ENCODE assay signal across 13 cellular contexts in genomic region chr11:77074626-77075221, GRCh38. TPM values are rescaled to one million over a fixed set of nuclear protein-coding genes. Genes with fewer than 3 reads are reported as not detected.
DNase-seq lines count a peak whose midpoint lies in the region; ATAC-seq, FAIRE-seq and TF ChIP-seq lines count a peak whose summit lies in the region.
"Had no signal": no experiment of that assay in that cellular context is flagged by ENCODE, and none has a peak within 500 bp of the region (broad histone marks: within the 10 kb centered on the region; RNA-seq: fewer than 3 reads in every experiment).

No MANE protein-coding gene starts in this region.

- POLR2A ChIA-PET in activated CD4-positive, alpha-beta memory T cell treated with anti-CD3 and anti-CD28 coated beads, Interleukin-2, amount 10 ng/mL, durations not matched to agents 7 days and 5 days (lab: Charles Lee): no interaction called here

- H3K9me3 Mint-ChIP-seq in HFFc6: no peaks in the 10 kb centered on the region
- H3K9me3 Mint-ChIP-seq in activated T-helper 1 cell treated with anti-CD3 and anti-CD28 coated beads, Interleukin-12 subunit alpha, Interleukin-12 subunit beta, Interleukin-2, Interleukin-4 antibody, amounts not matched to agents 30 ng/mL and 10 ng/mL and 1 ng/mL, durations not matched to agents 14 hours and 24 hours and 36 hours: no peaks in the 10 kb centered on the region
- H3K9me3 Mint-ChIP-seq in activated CD4-positive, alpha-beta memory T cell treated with anti-CD3 and anti-CD28 coated beads, Interleukin-2, amount 10 ng/mL, durations not matched to agents 7 days and 5 days: no peaks in the 10 kb centered on the region
- H3K9me3 Mint-ChIP-seq: activated naive CD4-positive, alpha-beta T cell treated with anti-CD3 and anti-CD28 coated beads, Interleukin-2, amount 10 ng/mL, durations not matched to agents 7 days and 5 days had no signal

- DNase-seq in HFFc6 (no peak), colonic mucosa (peak; percentile 46), substantia nigra (lab: John Stamatoyannopoulos, UW) (no peak), D721Med (ENCODE audit: insufficient read length, low spot score) (no peak), left lobe of liver (ENCODE audit: low spot score) (no peak)
- no peak for DNase-seq in activated T-helper 1 cell treated with anti-CD3 and anti-CD28 coated beads, Interleukin-12 subunit alpha, Interleukin-12 subunit beta, Interleukin-2, Interleukin-4 antibody, amounts not matched to agents 30 ng/mL and 10 ng/mL and 1 ng/mL, durations not matched to agents 14 hours and 24 hours and 36 hours (ENCODE audit: low spot score)
- no peak for DNase-seq in activated CD4-positive, alpha-beta memory T cell treated with anti-CD3 and anti-CD28 coated beads, Interleukin-2, amount 10 ng/mL, durations not matched to agents 7 days and 5 days
- DNase-seq: activated CD8-positive, alpha-beta memory T cell treated with anti-CD3 and anti-CD28 coated beads, Interleukin-2, amount 10 ng/mL, durations not matched to agents 7 days and 5 days; activated naive CD4-positive, alpha-beta T cell treated with anti-CD3 and anti-CD28 coated beads, Interleukin-2, amount 10 ng/mL, durations not matched to agents 7 days and 5 days; naive thymus-derived CD8-positive, alpha-beta T cell; SJCRH30 had no signal

- peak overlapping the region; percentile 100 for H3K27ac Mint-ChIP-seq in HFFc6
- no peak overlapping the region for H3K27ac Mint-ChIP-seq in activated T-helper 1 cell treated with anti-CD3 and anti-CD28 coated beads, Interleukin-12 subunit alpha, Interleukin-12 subunit beta, Interleukin-2, Interleukin-4 antibody, amounts not matched to agents 30 ng/mL and 10 ng/mL and 1 ng/mL, durations not matched to agents 14 hours and 24 hours and 36 hours
- no peak overlapping the region for H3K27ac Mint-ChIP-seq in activated CD4-positive, alpha-beta memory T cell treated with anti-CD3 and anti-CD28 coated beads, Interleukin-2, amount 10 ng/mL, durations not matched to agents 7 days and 5 days
- H3K27ac Mint-ChIP-seq: activated CD8-positive, alpha-beta memory T cell treated with anti-CD3 and anti-CD28 coated beads, Interleukin-2, amount 10 ng/mL, durations not matched to agents 7 days and 5 days; activated naive CD4-positive, alpha-beta T cell treated with anti-CD3 and anti-CD28 coated beads, Interleukin-2, amount 10 ng/mL, durations not matched to agents 7 days and 5 days had no signal

- peaks cover 13% of the 10 kb centered on the region for H3K36me3 Mint-ChIP-seq in HFFc6 (ENCODE audit: low read depth)
- H3K36me3 Mint-ChIP-seq in activated T-helper 1 cell treated with anti-CD3 and anti-CD28 coated beads, Interleukin-12 subunit alpha, Interleukin-12 subunit beta, Interleukin-2, Interleukin-4 antibody, amounts not matched to agents 30 ng/mL and 10 ng/mL and 1 ng/mL, durations not matched to agents 14 hours and 24 hours and 36 hours (ENCODE audit: low read depth): no peaks in the 10 kb centered on the region
- no peaks in the 10 kb centered on the region for H3K36me3 Mint-ChIP-seq in activated CD4-positive, alpha-beta memory T cell treated with anti-CD3 and anti-CD28 coated beads, Interleukin-2, amount 10 ng/mL, durations not matched to agents 7 days and 5 days (ENCODE audit: low read depth)
- H3K36me3 Mint-ChIP-seq: activated CD8-positive, alpha-beta memory T cell treated with anti-CD3 and anti-CD28 coated beads, Interleukin-2, amount 10 ng/mL, durations not matched to agents 7 days and 5 days; activated naive CD4-positive, alpha-beta T cell treated with anti-CD3 and anti-CD28 coated beads, Interleukin-2, amount 10 ng/mL, durations not matched to agents 7 days and 5 days; naive thymus-derived CD8-positive, alpha-beta T cell had no signal

- intact Hi-C loops in colonic mucosa (cut with DNase I): no loop called here
- intact Hi-C loops in activated T-helper 1 cell treated with anti-CD3 and anti-CD28 coated beads, Interleukin-12 subunit alpha, Interleukin-12 subunit beta, Interleukin-2, Interleukin-4 antibody, amounts not matched to agents 30 ng/mL and 10 ng/mL and 1 ng/mL, durations not matched to agents 14 hours and 24 hours and 36 hours (cut with micrococcal nuclease): no loop called here

- H3K4me3 ChIP-seq in colonic mucosa (no peak overlapping the region), muscle layer of colon (ENCODE audit: low read depth in 1 of 2, low read length in 2 of 2) (no peak overlapping the region)
- H3K4me3 ChIP-seq: SJCRH30 had no signal

- peaks cover 47% of the 10 kb centered on the region for H3K4me1 ChIP-seq in colonic mucosa
- H3K4me1 ChIP-seq in muscle layer of colon (ENCODE audit: insufficient read depth, low read length): peaks cover 29% of the 10 kb centered on the region

- peak overlapping the region; percentile 95 for H3K27ac ChIP-seq in colonic mucosa
- H3K27ac ChIP-seq in muscle layer of colon (ENCODE audit: low read depth, low read length): peak overlapping the region; percentile 91
- peak overlapping the region; percentile 78 for H3K27ac ChIP-seq in substantia nigra (ENCODE audit: low read depth, low read length, poor library complexity, severe bottlenecking)
- H3K27ac ChIP-seq: KMS-11 had no signal

- CTCF ChIA-PET in activated CD4-positive, alpha-beta memory T cell treated with anti-CD3 and anti-CD28 coated beads, Interleukin-2, amount 10 ng/mL, durations not matched to agents 7 days and 5 days (lab: Charles Lee): no interaction called here

- H3K9ac ChIP-seq in colonic mucosa (ENCODE audit: low read depth in 2 of 2, low read length in 2 of 2): peak overlapping the region; percentile 63 to 97
- peak overlapping the region; percentile 64 for H3K9ac ChIP-seq in muscle layer of colon (ENCODE audit: low read length)
- H3K9ac ChIP-seq: KMS-11 had no signal

- ATAC-seq in left lobe of liver: no peak
- ATAC-seq: activated CD8-positive, alpha-beta memory T cell treated with anti-CD3 and anti-CD28 coated beads, Interleukin-2, amount 10 ng/mL, durations not matched to agents 7 days and 5 days; naive thymus-derived CD8-positive, alpha-beta T cell had no signal

- H3K36me3 ChIP-seq in colonic mucosa (no peaks in the 10 kb centered on the region), muscle layer of colon (ENCODE audit: insufficient read depth, low read length) (no peaks in the 10 kb centered on the region)
- H3K36me3 ChIP-seq: SJCRH30 had no signal

- TF ChIP-seq CTCF in HFFc6 (IDR thresholded peaks at IDR 0.05): no peak
- TF ChIP-seq CTCF in colonic mucosa (IDR thresholded peaks at IDR 0.05): no peak
- no peak for TF ChIP-seq CTCF in D721Med (IDR thresholded peaks at IDR 0.05; ENCODE audit: insufficient read depth, missing control alignments)

- peaks cover 41% of the 10 kb centered on the region for H3K4me1 Mint-ChIP-seq in HFFc6 (ENCODE audit: low read depth)
- H3K4me1 Mint-ChIP-seq in activated T-helper 1 cell treated with anti-CD3 and anti-CD28 coated beads, Interleukin-12 subunit alpha, Interleukin-12 subunit beta, Interleukin-2, Interleukin-4 antibody, amounts not matched to agents 30 ng/mL and 10 ng/mL and 1 ng/mL, durations not matched to agents 14 hours and 24 hours and 36 hours (ENCODE audit: low read depth): peaks cover 20% of the 10 kb centered on the region
- peaks cover 20% of the 10 kb centered on the region for H3K4me1 Mint-ChIP-seq in activated CD4-positive, alpha-beta memory T cell treated with anti-CD3 and anti-CD28 coated beads, Interleukin-2, amount 10 ng/mL, durations not matched to agents 7 days and 5 days

- H3K27me3 ChIP-seq in colonic mucosa (no peaks in the 10 kb centered on the region), muscle layer of colon (ENCODE audit: control insufficient read depth in 1 of 2, insufficient read depth in 2 of 2, low read length in 2 of 2) (no peaks in the 10 kb centered on the region)
- H3K27me3 ChIP-seq: SJCRH30 had no signal

- H3K9me3 ChIP-seq in colonic mucosa (no peaks in the 10 kb centered on the region), muscle layer of colon (ENCODE audit: low read length) (no peaks in the 10 kb centered on the region)
- H3K9me3 ChIP-seq: SJCRH30 had no signal

- FAIRE-seq in D721Med (lab: Jason Lieb, UNC): no peak

- H3K4me3 Mint-ChIP-seq in HFFc6: no peak overlapping the region; the same call in 1 of the 2 replicates
- H3K4me3 Mint-ChIP-seq in activated T-helper 1 cell treated with anti-CD3 and anti-CD28 coated beads, Interleukin-12 subunit alpha, Interleukin-12 subunit beta, Interleukin-2, Interleukin-4 antibody, amounts not matched to agents 30 ng/mL and 10 ng/mL and 1 ng/mL, durations not matched to agents 14 hours and 24 hours and 36 hours: no peak overlapping the region
- no peak overlapping the region for H3K4me3 Mint-ChIP-seq in activated CD4-positive, alpha-beta memory T cell treated with anti-CD3 and anti-CD28 coated beads, Interleukin-2, amount 10 ng/mL, durations not matched to agents 7 days and 5 days
- H3K4me3 Mint-ChIP-seq: activated CD8-positive, alpha-beta memory T cell treated with anti-CD3 and anti-CD28 coated beads, Interleukin-2, amount 10 ng/mL, durations not matched to agents 7 days and 5 days; activated naive CD4-positive, alpha-beta T cell treated with anti-CD3 and anti-CD28 coated beads, Interleukin-2, amount 10 ng/mL, durations not matched to agents 7 days and 5 days; naive thymus-derived CD8-positive, alpha-beta T cell had no signal

- peaks cover 1% of the 10 kb centered on the region for H3K27me3 Mint-ChIP-seq in HFFc6 (ENCODE audit: insufficient read depth)
- H3K27me3 Mint-ChIP-seq in activated T-helper 1 cell treated with anti-CD3 and anti-CD28 coated beads, Interleukin-12 subunit alpha, Interleukin-12 subunit beta, Interleukin-2, Interleukin-4 antibody, amounts not matched to agents 30 ng/mL and 10 ng/mL and 1 ng/mL, durations not matched to agents 14 hours and 24 hours and 36 hours (ENCODE audit: insufficient read depth): peaks cover 10% of the 10 kb centered on the region
- H3K27me3 Mint-ChIP-seq in activated CD4-positive, alpha-beta memory T cell treated with anti-CD3 and anti-CD28 coated beads, Interleukin-2, amount 10 ng/mL, durations not matched to agents 7 days and 5 days: peaks cover 19% of the 10 kb centered on the region
- H3K27me3 Mint-ChIP-seq: naive thymus-derived CD8-positive, alpha-beta T cell had no signal

RNA-seq across cellular contexts. Expression of gene CAPN5, which starts 8.0 kb away (rescaled TPM):
- total RNA-seq in HFFc6 (2021; fragmentation: NEBNext Ultra II Directional; extraction: Animal tissue kit (Norgen Biotek cat#: 25700)): 10 to 100 TPM; 20.7 to 32.7 (median 29.0) TPM
- 100 to 1,000 TPM; 258 to 267 TPM for total RNA-seq in colonic mucosa
- 78.1 TPM for total RNA-seq in left lobe of liver
- 0.10 and 0.32 TPM in 2 replicates for total RNA-seq in activated T-helper 1 cell treated with anti-CD3 and anti-CD28 coated beads, Interleukin-12 subunit alpha, Interleukin-12 subunit beta, Interleukin-2, Interleukin-4 antibody, amounts not matched to agents 30 ng/mL and 10 ng/mL and 1 ng/mL, durations not matched to agents 14 hours and 24 hours and 36 hours
- under 1 TPM; 0.43 to 0.65 TPM for total RNA-seq in activated CD4-positive, alpha-beta memory T cell treated with anti-CD3 and anti-CD28 coated beads, Interleukin-2, amount 10 ng/mL, durations not matched to agents 7 days and 5 days

RNA-seq across cellular contexts. Expression of gene OMP, which starts 27.9 kb away (rescaled TPM):
- total RNA-seq in HFFc6 (2021; fragmentation: NEBNext Ultra II Directional; extraction: Animal tissue kit (Norgen Biotek cat#: 25700)): under 1 TPM in 1 of 6 experiments, not detected in 5; 0.77 TPM
- 10 to 100 TPM in 1 of 2 donors, 1 to 10 TPM in 1; 7.5 to 16.8 TPM for total RNA-seq in colonic mucosa
- total RNA-seq in left lobe of liver: 3.4 TPM
- total RNA-seq in activated T-helper 1 cell treated with anti-CD3 and anti-CD28 coated beads, Interleukin-12 subunit alpha, Interleukin-12 subunit beta, Interleukin-2, Interleukin-4 antibody, amounts not matched to agents 30 ng/mL and 10 ng/mL and 1 ng/mL, durations not matched to agents 14 hours and 24 hours and 36 hours: not detected in 2 replicates
- total RNA-seq in activated CD4-positive, alpha-beta memory T cell treated with anti-CD3 and anti-CD28 coated beads, Interleukin-2, amount 10 ng/mL, durations not matched to agents 7 days and 5 days: not detected
- total RNA-seq: activated CD8-positive, alpha-beta memory T cell treated with anti-CD3 and anti-CD28 coated beads, Interleukin-2, amount 10 ng/mL, durations not matched to agents 7 days and 5 days had no signal

RNA-seq across cellular contexts. Expression of gene B3GNT6, which starts 40.5 kb away (rescaled TPM):
- not detected for total RNA-seq in HFFc6 (2021; fragmentation: NEBNext Ultra II Directional; extraction: Animal tissue kit (Norgen Biotek cat#: 25700))
- total RNA-seq in colonic mucosa (100 to 1,000 TPM in 1 of 2 donors, 10 to 100 TPM in 1; 83.1 to 107 TPM), left lobe of liver (not detected)
- not detected in 2 replicates for total RNA-seq in activated T-helper 1 cell treated with anti-CD3 and anti-CD28 coated beads, Interleukin-12 subunit alpha, Interleukin-12 subunit beta, Interleukin-2, Interleukin-4 antibody, amounts not matched to agents 30 ng/mL and 10 ng/mL and 1 ng/mL, durations not matched to agents 14 hours and 24 hours and 36 hours
- not detected for total RNA-seq in activated CD4-positive, alpha-beta memory T cell treated with anti-CD3 and anti-CD28 coated beads, Interleukin-2, amount 10 ng/mL, durations not matched to agents 7 days and 5 days
- total RNA-seq: activated CD8-positive, alpha-beta memory T cell treated with anti-CD3 and anti-CD28 coated beads, Interleukin-2, amount 10 ng/mL, durations not matched to agents 7 days and 5 days; naive thymus-derived CD8-positive, alpha-beta T cell; SJCRH30 had no signal

RNA-seq across cellular contexts. Expression of gene MYO7A, which starts 53.3 kb away (rescaled TPM):
- total RNA-seq in HFFc6 (2021; fragmentation: NEBNext Ultra II Directional; extraction: Animal tissue kit (Norgen Biotek cat#: 25700)): under 1 TPM in 2 of 6 experiments, not detected in 4; 0.05 to 0.09 TPM
- total RNA-seq in colonic mucosa (1 to 10 TPM; 3.8 to 4.1 TPM), left lobe of liver (38.5 TPM)
- total RNA-seq in activated T-helper 1 cell treated with anti-CD3 and anti-CD28 coated beads, Interleukin-12 subunit alpha, Interleukin-12 subunit beta, Interleukin-2, Interleukin-4 antibody, amounts not matched to agents 30 ng/mL and 10 ng/mL and 1 ng/mL, durations not matched to agents 14 hours and 24 hours and 36 hours: 0.07 and 0.29 TPM in 2 replicates
- under 1 TPM; 0.35 to 0.50 TPM for total RNA-seq in activated CD4-positive, alpha-beta memory T cell treated with anti-CD3 and anti-CD28 coated beads, Interleukin-2, amount 10 ng/mL, durations not matched to agents 7 days and 5 days

Comparison
In these comparisons a context has a peak if more than half of its experiments do, and no peak if none do; other contexts are left out.
1. RNA of gene CAPN5, which starts 8.0 kb away (total RNA-seq): 258 to 267 TPM in colonic mucosa, 78.1 TPM in left lobe of liver (single experiment) and 20.7 to 32.7 TPM in HFFc6; 0.43 to 0.65 TPM in activated CD4-positive, alpha-beta memory T cell treated with anti-CD3 and anti-CD28 coated beads, Interleukin-2, amount 10 ng/mL, durations not matched to agents 7 days and 5 days and 0.10 to 0.32 TPM in activated T-helper 1 cell treated with anti-CD3 and anti-CD28 coated beads, Interleukin-12 subunit alpha, Interleukin-12 subunit beta, Interleukin-2, Interleukin-4 antibody, amounts not matched to agents 30 ng/mL and 10 ng/mL and 1 ng/mL, durations not matched to agents 14 hours and 24 hours and 36 hours; every median in the first group is over 10 times any median in the second.
2. RNA of gene B3GNT6, which starts 40.5 kb away (total RNA-seq): 83.1 to 107 TPM in colonic mucosa; not detected in left lobe of liver (single experiment), not detected in activated CD4-positive, alpha-beta memory T cell treated with anti-CD3 and anti-CD28 coated beads, Interleukin-2, amount 10 ng/mL, durations not matched to agents 7 days and 5 days, not detected in HFFc6 and not detected in activated T-helper 1 cell treated with anti-CD3 and anti-CD28 coated beads, Interleukin-12 subunit alpha, Interleukin-12 subunit beta, Interleukin-2, Interleukin-4 antibody, amounts not matched to agents 30 ng/mL and 10 ng/mL and 1 ng/mL, durations not matched to agents 14 hours and 24 hours and 36 hours; every median in the first group is over 10 times any median in the second.
3. Peak in every context shown above with its lines, with median percentiles within 50 percentile points of each other: H3K27ac ChIP-seq.